In the genomic region with DNA sequence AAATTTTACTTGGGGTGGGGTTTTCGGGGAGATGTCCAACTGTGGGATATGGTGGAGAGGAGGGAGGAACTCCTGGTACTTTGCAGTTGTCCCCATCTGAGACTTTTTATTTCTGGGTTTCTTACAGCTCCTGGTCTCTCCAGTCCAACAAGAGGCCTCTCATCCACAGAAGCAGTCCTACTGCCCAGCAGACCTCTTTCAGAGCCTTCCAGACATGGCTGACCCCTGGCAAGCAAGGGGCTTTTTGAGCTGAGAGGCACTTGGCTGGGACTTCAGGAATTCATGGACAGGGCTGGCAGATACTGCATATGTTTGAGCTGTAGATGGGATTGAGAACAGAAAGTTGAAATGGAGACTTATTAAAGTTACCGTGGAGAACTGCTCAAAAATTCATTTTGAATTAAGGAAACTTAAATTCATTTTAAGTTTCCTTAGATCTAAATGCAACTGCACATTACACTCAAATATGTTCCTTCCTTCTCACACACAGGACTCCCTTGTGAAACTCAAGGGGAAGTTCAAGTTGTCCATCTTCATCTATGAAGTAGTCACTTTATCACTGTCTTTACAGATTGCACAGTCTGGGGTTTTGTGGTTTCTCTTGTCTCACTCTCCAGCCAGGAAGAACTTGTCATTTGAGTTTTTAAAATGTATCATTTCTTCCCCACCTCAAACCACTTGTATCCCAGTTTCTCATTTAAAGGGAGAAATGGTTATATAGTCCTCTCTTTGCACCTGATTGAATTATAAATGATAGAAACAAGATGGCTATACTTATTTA, we compare ENCODE assay signal across 11 cellular contexts. TPM values are rescaled to one million over a fixed set of nuclear protein-coding genes. Genes with fewer than 3 reads are reported as not detected.
DNase-seq lines count a peak whose midpoint lies in the region; ATAC-seq and TF ChIP-seq lines count a peak whose summit lies in the region.
"Had no signal": no experiment of that assay in that cellular context is flagged by ENCODE, and none has a peak within 500 bp of the region (broad histone marks: within the 10 kb centered on the region; RNA-seq: fewer than 3 reads in every experiment).

No MANE protein-coding gene starts in this region.

- no peaks in the 10 kb centered on the region for H3K36me3 Mint-ChIP-seq in activated CD8-positive, alpha-beta T cell treated with anti-CD3 and anti-CD28 coated beads for 36 hours (ENCODE audit: low read depth)

- H3K9me2 ChIP-seq in hepatocyte (replicated peaks; ENCODE audit: insufficient read depth) = no peaks in the 10 kb centered on the region

- POLR2A ChIA-PET in AG04450 (lab: Yijun Ruan, JAX) (interaction anchor here (1.1 kb wide), 1 partner anchor 10 kb away, joined by 3 read pairs; no protein-coding TSS in a partner anchor), GM10248 (lab: Yijun Ruan, JAX) (interaction anchor here (0.6 kb wide), 1 partner anchor 79 kb away, joined by 4 read pairs; no protein-coding TSS in a partner anchor)
- POLR2A ChIA-PET in activated CD8-positive, alpha-beta T cell treated with anti-CD3 and anti-CD28 coated beads for 36 hours (lab: Charles Lee) = interaction anchor here (1.0 to 2.3 kb wide), 9 partner anchors 11 to 78 kb away, joined by 3 to 13 read pairs (median 4); a partner anchor contains a TSS

- peak overlapping the region; percentile 61 for H3K4me3 ChIP-seq in AG04450 (ENCODE audit: low read depth, low read length)
- no peak overlapping the region for H3K4me3 ChIP-seq in HL-60 (replicated peaks; ENCODE audit: insufficient read depth, low read length)
- no peak overlapping the region for H3K4me3 ChIP-seq in lower lobe of right lung
- H3K4me3 ChIP-seq in psoas muscle = no peak overlapping the region
- no peak overlapping the region for H3K4me3 ChIP-seq in hepatocyte

- intact Hi-C loops in activated CD8-positive, alpha-beta T cell treated with anti-CD3 and anti-CD28 coated beads for 36 hours (cut with micrococcal nuclease) = loop anchor here (5.0 kb wide), 2 partner anchors 34 to 54 kb away; a partner anchor contains a TSS
- intact Hi-C loops in lower lobe of right lung (cut with DNase I) = no loop called here
- intact Hi-C loops in psoas muscle (cut with DNase I) = no loop called here
- intact Hi-C loops in left colon (cut with DNase I, micrococcal nuclease) = no loop called here

- CTCF ChIA-PET in AG04450 (lab: Charles Lee) = interaction anchor here (1.4 to 1.6 kb wide), 4 partner anchors 25 to 248 kb away, joined by 4 to 10 read pairs (median 6); no protein-coding TSS in a partner anchor
- CTCF ChIA-PET in activated CD8-positive, alpha-beta T cell treated with anti-CD3 and anti-CD28 coated beads for 36 hours (lab: Charles Lee) = interaction anchor here (0.6 to 5.2 kb wide), 7 partner anchors 15 to 93 kb away, joined by 3 to 39 read pairs (median 7); a partner anchor contains a TSS
- CTCF ChIA-PET in GM10248 (lab: Yijun Ruan, JAX) = interaction anchor here (1.4 to 1.6 kb wide), 3 partner anchors 9 to 57 kb away, joined by 3 to 5 read pairs (median 5); no protein-coding TSS in a partner anchor

- H3K9me3 ChIP-seq in AG04450 (ENCODE audit: control insufficient read depth, insufficient read depth, low read length) (no peaks in the 10 kb centered on the region; the same call in 1 of the 2 replicates), lower lobe of right lung (no peaks in the 10 kb centered on the region), psoas muscle (no peaks in the 10 kb centered on the region), hepatocyte (ENCODE audit: low read depth) (no peaks in the 10 kb centered on the region)
- H3K9me3 ChIP-seq: Caco-2 had no signal

- no peak for TF ChIP-seq CTCF in AG04450 (IDR thresholded peaks at IDR 0.05; ENCODE audit: low read depth, low read length)
- no peak for TF ChIP-seq CTCF in HL-60 (IDR thresholded peaks at IDR 0.05; ENCODE audit: insufficient read depth, low read length)
- TF ChIP-seq CTCF in activated CD8-positive, alpha-beta T cell treated with anti-CD3 and anti-CD28 coated beads for 36 hours (IDR thresholded peaks at IDR 0.05) = no peak
- TF ChIP-seq CTCF in lower lobe of right lung (IDR thresholded peaks at IDR 0.05) = no peak
- TF ChIP-seq CTCF in psoas muscle (IDR thresholded peaks at IDR 0.05) = no peak
- no peak for TF ChIP-seq CTCF in hepatocyte (IDR thresholded peaks at IDR 0.05; ENCODE audit: poor library complexity)
- no peak for TF ChIP-seq CTCF in GM10248 (IDR thresholded peaks at IDR 0.05; ENCODE audit: control extremely low read depth, extremely low read depth, low read depth, missing control alignments)

- no peaks in the 10 kb centered on the region for H3K36me3 ChIP-seq in lower lobe of right lung
- H3K36me3 ChIP-seq in psoas muscle (ENCODE audit: insufficient read depth in 1 of 2, low read depth in 1 of 2) = no peaks in the 10 kb centered on the region
- no peaks in the 10 kb centered on the region for H3K36me3 ChIP-seq in hepatocyte (replicated peaks; ENCODE audit: insufficient read depth, low read depth)

- peak overlapping the region; percentile 71 for H3K4me3 Mint-ChIP-seq in activated CD8-positive, alpha-beta T cell treated with anti-CD3 and anti-CD28 coated beads for 36 hours

- H4K20me1 ChIP-seq in hepatocyte (ENCODE audit: insufficient read depth, poor library complexity, severe bottlenecking) = no peaks in the 10 kb centered on the region

- peak overlapping the region; percentile 36 for H3K27ac Mint-ChIP-seq in activated CD8-positive, alpha-beta T cell treated with anti-CD3 and anti-CD28 coated beads for 36 hours

- peak; percentile 65 for ATAC-seq in activated CD8-positive, alpha-beta T cell treated with anti-CD3 and anti-CD28 coated beads for 36 hours
- ATAC-seq in lower lobe of right lung = peak; percentile 60 to 73
- no peak for ATAC-seq in psoas muscle
- ATAC-seq in left colon = no peak

- no peaks in the 10 kb centered on the region for H3K27me3 Mint-ChIP-seq in activated CD8-positive, alpha-beta T cell treated with anti-CD3 and anti-CD28 coated beads for 36 hours

- no peak overlapping the region for H3K4me2 ChIP-seq in hepatocyte

- no peaks in the 10 kb centered on the region for H3K27me3 ChIP-seq in AG04450 (ENCODE audit: control insufficient read depth, insufficient read depth, low read length)
- no peaks in the 10 kb centered on the region for H3K27me3 ChIP-seq in HL-60 (ENCODE audit: insufficient read depth, poor library complexity, severe bottlenecking)
- no peaks in the 10 kb centered on the region for H3K27me3 ChIP-seq in lower lobe of right lung (ENCODE audit: low read depth)
- no peaks in the 10 kb centered on the region for H3K27me3 ChIP-seq in psoas muscle (ENCODE audit: insufficient read depth in 3 of 3, low read length in 2 of 3)
- H3K27me3 ChIP-seq in hepatocyte = no peaks in the 10 kb centered on the region

- WGBS in psoas muscle, 3 donors = 63 to 87% (median 64%) methylated on average over 2 of the region's 2 CpGs
- 90% methylated on average over 2 of the region's 2 CpGs for WGBS in hepatocyte (ENCODE audit: low lambda C conversion rate, missing lambda C conversion rate)

- no peaks in the 10 kb centered on the region for H3K79me2 ChIP-seq in hepatocyte

- peak overlapping the region; percentile 32 for H3K27ac ChIP-seq in AG04450 (ENCODE audit: low read depth, low read length)
- H3K27ac ChIP-seq in HL-60 (replicated peaks) = peak overlapping the region; percentile 43
- H3K27ac ChIP-seq in lower lobe of right lung = peak overlapping the region; percentile 41
- no peak overlapping the region for H3K27ac ChIP-seq in psoas muscle
- no peak overlapping the region for H3K27ac ChIP-seq in hepatocyte

- H3K9me3 Mint-ChIP-seq in activated CD8-positive, alpha-beta T cell treated with anti-CD3 and anti-CD28 coated beads for 36 hours = no peaks in the 10 kb centered on the region

- no peak overlapping the region for H2AFZ ChIP-seq in hepatocyte

- no peak for DNase-seq in AG04450 (ENCODE audit: low read depth, low spot score)
- DNase-seq in HL-60 (ENCODE audit: low read depth in 1 of 2, low spot score in 1 of 2) = peak; percentile 39 to 90
- no peak for DNase-seq in activated CD8-positive, alpha-beta T cell treated with anti-CD3 and anti-CD28 coated beads for 36 hours
- DNase-seq in lower lobe of right lung = no peak
- no peak for DNase-seq in psoas muscle
- DNase-seq in hepatocyte (ENCODE audit: low spot score) = no peak
- no peak for DNase-seq in left colon
- no peak for DNase-seq in GM10248 (ENCODE audit: extremely low spot score)
- DNase-seq: Caco-2, cortex of kidney had no signal

- H3K4me1 ChIP-seq in lower lobe of right lung (peaks cover 31% of the 10 kb centered on the region), psoas muscle (peaks cover 10% of the 10 kb centered on the region), hepatocyte (ENCODE audit: insufficient read depth) (no peaks in the 10 kb centered on the region)
- H3K4me1 ChIP-seq: Caco-2 had no signal

- peaks cover 37% of the 10 kb centered on the region for H3K4me1 Mint-ChIP-seq in activated CD8-positive, alpha-beta T cell treated with anti-CD3 and anti-CD28 coated beads for 36 hours (ENCODE audit: low read depth)

RNA-seq across cellular contexts. Expression of a gene that starts 40.7 kb away (rescaled TPM):
- polyA plus RNA-seq in AG04450 (2011; rRNA removed) (not detected in 2 replicates), psoas muscle (under 1 TPM in 1 of 3 donors, not detected in 2; 0.03 TPM), hepatocyte (not detected in 2 replicates)
- polyA minus RNA-seq in AG04450 (2011; rRNA and poly(A)+ RNA removed) = not detected in 2 replicates
- total RNA-seq in activated CD8-positive, alpha-beta T cell treated with anti-CD3 and anti-CD28 coated beads for 36 hours = not detected
- total RNA-seq in lower lobe of right lung (not detected), psoas muscle (not detected), hepatocyte (not detected in 2 replicates), left colon (not detected)
- total RNA-seq: Caco-2, LHCN-M2 had no signal

RNA-seq across cellular contexts. Expression of a gene that starts 56.6 kb away (rescaled TPM):
- 181 and 222 TPM in 2 replicates for polyA plus RNA-seq in AG04450 (2011; rRNA removed)
- 263 and 288 TPM in 2 replicates for polyA minus RNA-seq in AG04450 (2011; rRNA and poly(A)+ RNA removed)
- 100 to 1,000 TPM; 135 to 139 TPM for total RNA-seq in activated CD8-positive, alpha-beta T cell treated with anti-CD3 and anti-CD28 coated beads for 36 hours
- total RNA-seq in lower lobe of right lung = 158 TPM
- total RNA-seq in psoas muscle = 10 to 100 TPM; 14.6 to 20.1 (median 17.2) TPM
- 10 to 100 TPM in 2 of 3 donors, 1 to 10 TPM in 1; 8.6 to 14.0 (median 10.9) TPM for polyA plus RNA-seq in psoas muscle
- total RNA-seq in hepatocyte = 214 and 238 TPM in 2 replicates
- polyA plus RNA-seq in hepatocyte = 131 and 141 TPM in 2 replicates
- 100 to 1,000 TPM; 245 to 318 TPM for total RNA-seq in left colon

Comparison
In these comparisons a context has a peak if more than half of its experiments do, and no peak if none do; other contexts are left out.
1. DNase-seq: peak in HL-60 (2 of 2); none in AG04450 (single experiment), activated CD8-positive, alpha-beta T cell treated with anti-CD3 and anti-CD28 coated beads for 36 hours (single experiment), lower lobe of right lung (single experiment), psoas muscle (0 of 2), hepatocyte (single experiment), left colon (0 of 2) and GM10248 (single experiment).
2. H3K27ac ChIP-seq: peak in AG04450 (single experiment), HL-60 (single experiment) and lower lobe of right lung (single experiment); none in psoas muscle (single experiment) and hepatocyte (single experiment).
3. ATAC-seq: peak in activated CD8-positive, alpha-beta T cell treated with anti-CD3 and anti-CD28 coated beads for 36 hours (single experiment) and lower lobe of right lung (2 of 2); none in psoas muscle (0 of 4) and left colon (single experiment).